In the genomic region with DNA sequence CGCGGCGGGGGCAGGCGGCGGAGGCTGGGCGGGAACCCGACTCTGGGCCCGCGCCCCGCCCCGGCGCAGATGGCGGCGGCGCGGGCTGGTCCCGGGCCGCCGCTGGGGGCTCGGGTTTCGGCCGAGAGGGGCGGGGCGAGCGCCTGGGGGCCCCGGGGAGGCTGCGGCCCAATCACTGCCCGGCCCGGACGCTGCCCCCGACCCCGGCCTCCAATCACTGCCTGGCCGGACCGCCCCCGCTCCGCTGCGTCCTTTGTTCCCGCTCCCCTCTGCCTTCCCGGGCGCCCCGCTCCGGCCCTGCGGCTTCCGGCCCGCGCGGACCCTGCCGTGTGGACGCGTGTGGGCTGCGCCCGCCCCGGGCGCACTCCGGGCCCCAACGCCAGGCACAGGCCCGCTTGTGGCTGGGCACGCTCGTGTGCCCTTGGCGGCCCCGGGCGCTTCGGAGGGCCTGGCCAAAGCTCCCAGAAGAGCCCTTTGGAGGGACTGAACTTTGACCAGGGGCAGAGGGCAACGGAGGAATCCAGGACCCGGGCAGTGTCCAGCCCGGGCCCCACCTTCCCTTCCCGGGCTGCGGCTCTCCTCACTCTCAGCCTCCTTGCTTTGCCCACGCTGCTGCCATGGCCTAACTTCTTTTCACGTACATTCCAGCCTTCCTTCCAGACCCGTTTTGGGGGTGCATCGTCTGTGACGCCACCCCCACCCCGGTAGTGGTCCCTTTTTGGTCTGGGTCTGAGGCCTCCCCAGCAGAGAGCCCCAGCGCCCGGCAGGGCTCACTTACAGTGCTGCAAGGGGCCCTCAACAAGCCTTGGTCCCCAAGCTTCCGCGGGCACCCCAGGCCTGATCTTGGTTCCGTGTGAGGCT, we compare ENCODE assay signal across 8 cellular contexts. TPM values are rescaled to one million over a fixed set of nuclear protein-coding genes. Genes with fewer than 3 reads are reported as not detected.
DNase-seq lines count a peak whose midpoint lies in the region; ATAC-seq and TF ChIP-seq lines count a peak whose summit lies in the region.

No MANE protein-coding gene starts in this region.

- no peaks in the 10 kb centered on the region for H3K9me3 Mint-ChIP-seq in activated CD8-positive, alpha-beta memory T cell treated with anti-CD3 and anti-CD28 coated beads, Interleukin-2, amount 10 ng/mL, durations not matched to agents 7 days and 5 days (ENCODE audit: low read depth)
- H3K9me3 Mint-ChIP-seq in MCF 10A (ENCODE audit: unreplicated experiment), result no peaks in the 10 kb centered on the region

- H3K36me3 Mint-ChIP-seq in activated CD8-positive, alpha-beta memory T cell treated with anti-CD3 and anti-CD28 coated beads, Interleukin-2, amount 10 ng/mL, durations not matched to agents 7 days and 5 days, result no peaks in the 10 kb centered on the region
- H3K36me3 Mint-ChIP-seq in MCF 10A (ENCODE audit: insufficient read depth, unreplicated experiment), result no peaks in the 10 kb centered on the region

- H3K9ac ChIP-seq in iPS-18a (ENCODE audit: low read length), result peak overlapping the region; percentile 98

- peaks cover 23% of the 10 kb centered on the region for H3K4me1 ChIP-seq in iPS-18a (ENCODE audit: control insufficient read depth, low read depth, low read length)

- H3K27ac ChIP-seq in iPS-18a (ENCODE audit: low read length), result peak overlapping the region; percentile 98

- H3K27me3 Mint-ChIP-seq in activated CD8-positive, alpha-beta memory T cell treated with anti-CD3 and anti-CD28 coated beads, Interleukin-2, amount 10 ng/mL, durations not matched to agents 7 days and 5 days, result peaks cover 20% of the 10 kb centered on the region
- no peaks in the 10 kb centered on the region for H3K27me3 Mint-ChIP-seq in MCF 10A (ENCODE audit: insufficient read depth, unreplicated experiment)

- H3K27me3 ChIP-seq in iPS-18a (ENCODE audit: control insufficient read depth, insufficient read depth, low read length), result no peaks in the 10 kb centered on the region

- H3K4me3 ChIP-seq in HFF-Myc (replicated peaks; ENCODE audit: low read depth, low read length) (peak overlapping the region; percentile 48), iPS-18a (ENCODE audit: low read length) (peak overlapping the region; percentile 70), retinal pigment epithelial cell (ENCODE audit: low read length) (peak overlapping the region; percentile 36)

- intact Hi-C loops in MCF 10A (cut with micrococcal nuclease), result no loop called here

- no peak for TF ChIP-seq CTCF in HFF-Myc (IDR thresholded peaks at IDR 0.05; ENCODE audit: low read depth, low read length, missing control alignments)
- no peak for TF ChIP-seq CTCF in MCF 10A (IDR thresholded peaks at IDR 0.05; ENCODE audit: unreplicated experiment)
- TF ChIP-seq CTCF in retinal pigment epithelial cell (conservative IDR thresholded peaks at IDR 0.05; ENCODE audit: low read depth, low read length), result no peak

- H3K27ac Mint-ChIP-seq in activated CD8-positive, alpha-beta memory T cell treated with anti-CD3 and anti-CD28 coated beads, Interleukin-2, amount 10 ng/mL, durations not matched to agents 7 days and 5 days, result no peak overlapping the region
- H3K27ac Mint-ChIP-seq in MCF 10A (ENCODE audit: low read depth, unreplicated experiment), result peak overlapping the region; percentile 69

- no TSS peak for BruUV-seq in MCF 10A (replicated peaks; lab: Mats Ljungman, UMichigan)

- no peaks in the 10 kb centered on the region for H3K36me3 ChIP-seq in iPS-18a (ENCODE audit: control insufficient read depth, low read depth, low read length)

- no peaks in the 10 kb centered on the region for H3K9me3 ChIP-seq in iPS-18a (ENCODE audit: control insufficient read depth, low read depth, low read length)

- ATAC-seq in activated CD8-positive, alpha-beta memory T cell treated with anti-CD3 and anti-CD28 coated beads, Interleukin-2, amount 10 ng/mL, durations not matched to agents 7 days and 5 days, result peak; percentile 20

- no peak for DNase-seq in activated CD8-positive, alpha-beta memory T cell treated with anti-CD3 and anti-CD28 coated beads, Interleukin-2, amount 10 ng/mL, durations not matched to agents 7 days and 5 days
- no peak for DNase-seq in activated CD8-positive, alpha-beta memory T cell treated with anti-CD3 and anti-CD28 coated beads, Interleukin-2, amount 50 U/mL, for 4 hours
- DNase-seq in HFF-Myc (ENCODE audit: extremely low read depth, low read depth), result no peak
- peak; percentile 94 for DNase-seq in NCI-H2196 (lab: John Stamatoyannopoulos, UW; ENCODE audit: unreplicated experiment)
- peak; percentile 72 for DNase-seq in MCF 10A (ENCODE audit: unreplicated experiment)
- no peak for DNase-seq in retinal pigment epithelial cell (ENCODE audit: low read depth)
- no peak for DNase-seq in stimulated activated CD4-positive, alpha-beta T cell treated with anti-CD3 and anti-CD28 coated beads, Interleukin-2, amount 100 ng/mL, for 48 hours

- H3K4me3 Mint-ChIP-seq in activated CD8-positive, alpha-beta memory T cell treated with anti-CD3 and anti-CD28 coated beads, Interleukin-2, amount 10 ng/mL, durations not matched to agents 7 days and 5 days, result no peak overlapping the region
- peak overlapping the region; percentile 66 for H3K4me3 Mint-ChIP-seq in MCF 10A (ENCODE audit: unreplicated experiment)

- CTCF ChIA-PET in activated CD8-positive, alpha-beta memory T cell treated with anti-CD3 and anti-CD28 coated beads, Interleukin-2, amount 10 ng/mL, durations not matched to agents 7 days and 5 days (lab: Charles Lee), result interaction anchor here (1.0 to 23.5 kb wide), 5 partner anchors 7 to 104 kb away, joined by 3 to 680 read pairs (median 10); a partner anchor contains a TSS
- CTCF ChIA-PET in MCF 10A (lab: Yijun Ruan, JAX), result interaction anchor here (0.6 to 9.8 kb wide), 5 partner anchors 32 to 69 kb away, joined by 3 to 352 read pairs (median 9); no protein-coding TSS in a partner anchor

- POLR2A ChIA-PET in MCF 10A (lab: Yijun Ruan, JAX), result interaction anchor here (0.5 to 3.0 kb wide), 7 partner anchors 14 to 69 kb away, joined by 3 to 14 read pairs (median 7); a partner anchor contains a TSS

- H3K4me1 Mint-ChIP-seq in activated CD8-positive, alpha-beta memory T cell treated with anti-CD3 and anti-CD28 coated beads, Interleukin-2, amount 10 ng/mL, durations not matched to agents 7 days and 5 days, result peaks cover 5% of the 10 kb centered on the region
- H3K4me1 Mint-ChIP-seq in MCF 10A (ENCODE audit: insufficient read depth, unreplicated experiment), result peaks cover 9% of the 10 kb centered on the region

RNA-seq across cellular contexts. Expression of a gene that starts 27.1 kb away (rescaled TPM):
- 1,000 to 10,000 TPM; 1,489 to 1,775 TPM for total RNA-seq in activated CD8-positive, alpha-beta memory T cell treated with anti-CD3 and anti-CD28 coated beads, Interleukin-2, amount 10 ng/mL, durations not matched to agents 7 days and 5 days
- total RNA-seq in MCF 10A (2022), result 501 and 713 TPM in 2 replicates

Comparison
In these comparisons a context has a peak if more than half of its experiments do, and no peak if none do; other contexts are left out.
1. DNase-seq: peak in NCI-H2196 (single experiment) and MCF 10A (single experiment); none in activated CD8-positive, alpha-beta memory T cell treated with anti-CD3 and anti-CD28 coated beads, Interleukin-2, amount 10 ng/mL, durations not matched to agents 7 days and 5 days (single experiment), activated CD8-positive, alpha-beta memory T cell treated with anti-CD3 and anti-CD28 coated beads, Interleukin-2, amount 50 U/mL, for 4 hours (single experiment), HFF-Myc (single experiment), retinal pigment epithelial cell (single experiment) and stimulated activated CD4-positive, alpha-beta T cell treated with anti-CD3 and anti-CD28 coated beads, Interleukin-2, amount 100 ng/mL, for 48 hours (0 of 2).
2. Peak in every context shown above with its lines, with median percentiles within 50 percentile points of each other: H3K4me3 ChIP-seq.